In genomic region chr16:568401-569258, GRCh38 we compare ENCODE assay signal across 9 cellular contexts. TPM values are rescaled to one million over a fixed set of nuclear protein-coding genes. Genes with fewer than 3 reads are reported as not detected.
DNase-seq lines count a peak whose midpoint lies in the region; ATAC-seq, FAIRE-seq and TF ChIP-seq lines count a peak whose summit lies in the region.
"Had no signal": no experiment of that assay in that cellular context is flagged by ENCODE, and none has a peak within 500 bp of the region (broad histone marks: within the 10 kb centered on the region; RNA-seq: fewer than 3 reads in every experiment).

No MANE protein-coding gene starts in this region.

- no TSS peak for BruUV-seq in Calu3 (replicated peaks; lab: Mats Ljungman, UMichigan)

- no peaks in the 10 kb centered on the region; the same call in none of the 2 replicates for H3K79me1 ChIP-seq in H1 (ENCODE audit: low read depth, low read length)

- H3K4me3 Mint-ChIP-seq in Calu3 (ENCODE audit: low read depth, unreplicated experiment), result peak overlapping the region; percentile 58

- no peaks in the 10 kb centered on the region for H3K9me2 ChIP-seq in OCI-LY1 (ENCODE audit: low read depth, low read length)

- H3K9me3 Mint-ChIP-seq in Calu3 (ENCODE audit: low read depth, unreplicated experiment), result no peaks in the 10 kb centered on the region

- ATAC-seq in GM21528 (IDR thresholded peaks at IDR 0.05; ENCODE audit: low FRiP score, unreplicated experiment), result no peak

- H3K14ac ChIP-seq in H1 (ENCODE audit: insufficient read length), result no peak overlapping the region

- H2BK12ac ChIP-seq in H1 (ENCODE audit: low read depth, low read length), result peak overlapping the region; percentile 50; the same call in 1 of the 2 replicates

- TF ChIP-seq CTCF in Calu3 (IDR thresholded peaks at IDR 0.05; ENCODE audit: unreplicated experiment), result no peak
- TF ChIP-seq CTCF in OCI-LY1 (IDR thresholded peaks at IDR 0.05; ENCODE audit: low read length), result no peak
- TF ChIP-seq CTCF in H1 (IDR thresholded peaks at IDR 0.05; ENCODE audit: control extremely low read depth in 1 of 3, insufficient read depth in 1 of 3, low read depth in 1 of 3, low read length in 3 of 3), result no peak
- TF ChIP-seq CTCF in parathyroid adenoma (IDR thresholded peaks at IDR 0.05), result no peak

- H2BK5ac ChIP-seq in H1 (ENCODE audit: low read depth, low read length), result no peak overlapping the region

- peaks cover 16% of the 10 kb centered on the region for H3K4me1 Mint-ChIP-seq in Calu3 (ENCODE audit: low read depth, unreplicated experiment)

- no peak overlapping the region for H2AK5ac ChIP-seq in H1 (ENCODE audit: low read depth, low read length)

- intact Hi-C loops in Calu3 (cut with micrococcal nuclease; ENCODE audit: unreplicated experiment), result no loop called here

- H3K36me3 ChIP-seq in OCI-LY1 (ENCODE audit: insufficient read depth, low read length) (no peaks in the 10 kb centered on the region), H1 (ENCODE audit: control insufficient read depth in 2 of 4, insufficient read depth in 4 of 4, low read length in 3 of 4) (0 out of 8 replicates have a peak, but pooled peaks cover 0 to under 1% (median 0%) of the 10 kb centered on the region in 4 experiments), parathyroid adenoma (ENCODE audit: control insufficient read depth, insufficient read depth, low read length) (no peaks in the 10 kb centered on the region)

- no peak overlapping the region for H3K4ac ChIP-seq in H1 (replicated peaks; ENCODE audit: insufficient read length, low read depth, low read length)

- peak overlapping the region; percentile 29; the same call in 1 of the 2 replicates for H4K8ac ChIP-seq in H1 (ENCODE audit: extremely low read depth, insufficient read depth, low read length)

- TF ChIP-seq POLR2A in H1 (IDR thresholded peaks at IDR 0.05; ENCODE audit: control extremely low read depth in 1 of 2, low read depth in 2 of 2, low read length in 2 of 2), result no peak

- H3K27ac Mint-ChIP-seq in Calu3 (ENCODE audit: unreplicated experiment), result peak overlapping the region; percentile 72

- peak overlapping the region; percentile 15 for H4K91ac ChIP-seq in H1 (replicated peaks; ENCODE audit: insufficient read length, low read length)

- H3K23me2 ChIP-seq in H1 (ENCODE audit: low read depth, low read length), result peaks cover 9% of the 10 kb centered on the region; the same call in 1 of the 2 replicates

- H3K4me2 ChIP-seq in OCI-LY1 (ENCODE audit: low read length), result peak overlapping the region; percentile 72
- H3K4me2 ChIP-seq in H1 (ENCODE audit: insufficient read depth in 1 of 2, low read depth in 2 of 2, low read length in 2 of 2), result peak overlapping the region; percentile 82 to 94
- H3K4me2 ChIP-seq in parathyroid adenoma (ENCODE audit: low read length), result peak overlapping the region; percentile 79

- no peak overlapping the region for H3K23ac ChIP-seq in H1 (ENCODE audit: insufficient read length)

- no peaks in the 10 kb centered on the region; the same call in 1 of the 2 replicates for H3K27me3 ChIP-seq in OCI-LY1 (ENCODE audit: insufficient read depth, low read length)
- no peaks in the 10 kb centered on the region for H3K27me3 ChIP-seq in H1 (replicated peaks in 1 of 4; ENCODE audit: control insufficient read depth in 3 of 4, extremely low read depth in 1 of 4, insufficient read depth in 3 of 4, low read length in 3 of 4)
- no peaks in the 10 kb centered on the region for H3K27me3 ChIP-seq in parathyroid adenoma (ENCODE audit: control insufficient read depth, insufficient read depth, low read length)

- no peak for TF ChIP-seq RAD21 in H1 (IDR thresholded peaks at IDR 0.05 in 1 of 2, conservative IDR thresholded peaks at IDR 0.05 in 1 of 2; ENCODE audit: low read depth in 2 of 2, low read length in 2 of 2)

- H3K79me2 ChIP-seq in OCI-LY1 (ENCODE audit: insufficient read depth, low read length) (no peaks in the 10 kb centered on the region), H1 (ENCODE audit: control insufficient read depth in 1 of 2, insufficient read depth in 2 of 2, low read length in 2 of 2) (peaks cover 0 to 9% of the 10 kb centered on the region in 2 experiments; a peak in 1 of 4 replicates), parathyroid adenoma (peaks cover 3% of the 10 kb centered on the region)

- H4K20me1 ChIP-seq in OCI-LY1 (ENCODE audit: insufficient read depth, low read length) (no peaks in the 10 kb centered on the region), H1 (replicated peaks in 1 of 2; ENCODE audit: control insufficient read depth in 1 of 2, insufficient read depth in 2 of 2, low read length in 2 of 2) (peaks cover 0 to 8% of the 10 kb centered on the region in 2 experiments)

- no peak for FAIRE-seq in H1 (lab: Jason Lieb, UNC)
- FAIRE-seq: bronchial epithelial cell had no signal

- no peak for DNase-seq in Calu3
- DNase-seq in H1 (ENCODE audit: low read depth in 1 of 2, low spot score in 2 of 2), result no peak
- DNase-seq in HEK293T (ENCODE audit: extremely low spot score), result no peak
- DNase-seq in NCI-H1930 (lab: John Stamatoyannopoulos, UW), result no peak
- no peak for DNase-seq in RPMI8226

- H2AFZ ChIP-seq in OCI-LY1 (ENCODE audit: low read length), result no peak overlapping the region
- H2AFZ ChIP-seq in H1 (ENCODE audit: low read length), result no peak overlapping the region
- H2AFZ ChIP-seq in parathyroid adenoma, result peak overlapping the region; percentile 91

- H4K5ac ChIP-seq in H1 (ENCODE audit: insufficient read length, low read depth, low read length), result no peak overlapping the region

- POLR2A ChIA-PET in H1 (lab: Charles Lee; ENCODE audit: partially characterized antibody) (interaction anchor here (0.7 to 7.9 kb wide), 12 partner anchors 8 to 127 kb away, joined by 3 to 58 read pairs (median 4); partner anchors contain the start of genes CAPN15, METTL26, RAB40C and WFIKKN1), HEK293T (lab: Yijun Ruan, JAX) (interaction anchor here (0.9 to 1.5 kb wide), 7 partner anchors 10 to 112 kb away, joined by 3 to 5 read pairs (median 4); partner anchors contain the start of genes CAPN15 and STUB1)

- CTCF ChIA-PET in Calu3 (lab: Charles Lee) (interaction anchor here (0.6 kb wide), 2 partner anchors 219 to 346 kb away, joined by 6 to 8 read pairs; partner anchors contain the start of gene RPUSD1), H1 (lab: Charles Lee; ENCODE audit: partially characterized antibody) (interaction anchor here (0.7 to 1.2 kb wide), 5 partner anchors 12 to 99 kb away, joined by 3 read pairs; no protein-coding TSS in a partner anchor), HEK293T (lab: Yijun Ruan, JAX) (no interaction called here)

- peaks cover 27% of the 10 kb centered on the region for H3K27me3 Mint-ChIP-seq in Calu3 (ENCODE audit: unreplicated experiment)

- H3K9ac ChIP-seq in OCI-LY1 (ENCODE audit: low read length), result peak overlapping the region; percentile 61; the same call in 1 of the 2 replicates
- H3K9ac ChIP-seq in H1 (replicated peaks in 1 of 4; ENCODE audit: extremely low read depth in 1 of 4, low read depth in 3 of 4, low read length in 3 of 4), result no peak overlapping the region
- H3K9ac ChIP-seq in parathyroid adenoma, result no peak overlapping the region

- H3K4me3 ChIP-seq in OCI-LY1 (ENCODE audit: low read depth, low read length, poor library complexity, severe bottlenecking) (peak overlapping the region; percentile 97), H1 (ENCODE audit: extremely low read depth in 1 of 4, insufficient read depth in 2 of 4, low read depth in 3 of 4, low read length in 4 of 4) (peak overlapping the region; percentile 64 to 95 (median 72); a peak in 5 of 8 replicates), parathyroid adenoma (ENCODE audit: low read depth, low read length) (no peak overlapping the region)

- H2BK20ac ChIP-seq in H1 (ENCODE audit: low read length), result no peak overlapping the region

- H3K27ac ChIP-seq in OCI-LY1 (ENCODE audit: low read depth, low read length, poor library complexity, severe bottlenecking) (no peak overlapping the region), H1 (ENCODE audit: low read depth, low read length) (no peak overlapping the region), parathyroid adenoma (peak overlapping the region; percentile 95)

- WGBS in H1 (ENCODE audit: extremely low coverage in 1 of 2, insufficient coverage in 1 of 2, insufficient read length in 1 of 2, insufficient replicate concordance in 2 of 2, low coverage in 1 of 2, low lambda C conversion rate in 2 of 2, missing lambda C conversion rate in 1 of 2), 2 experiments, result 88% methylated on average over 8 of the region's 11 CpGs; no CpG with 5 or more reads in 1 of the 2 experiments

- H3K4me1 ChIP-seq in OCI-LY1 (ENCODE audit: insufficient read depth, low read length, severe bottlenecking) (peaks cover 31% of the 10 kb centered on the region), H1 (replicated peaks in 1 of 4; ENCODE audit: control insufficient read depth in 3 of 4, insufficient read depth in 4 of 4, low read length in 3 of 4) (peaks cover 0 to 27% (median 12%) of the 10 kb centered on the region in 4 experiments; a peak in 5 of 7 replicates), parathyroid adenoma (peaks cover 45% of the 10 kb centered on the region)

- H3K36me3 Mint-ChIP-seq in Calu3 (ENCODE audit: insufficient read depth, unreplicated experiment), result peaks cover 31% of the 10 kb centered on the region

- H3K18ac ChIP-seq in H1 (ENCODE audit: extremely low read depth, low read length), result 0 out of 2 replicates have a peak overlapping the region, but pooled peaks have one; percentile 10

- H3K56ac ChIP-seq in H1 (replicated peaks; ENCODE audit: insufficient read length, low read depth, low read length), result no peak overlapping the region

- H3F3A ChIP-seq in OCI-LY1 (ENCODE audit: insufficient read depth, low read length), result no peaks in the 10 kb centered on the region

- TF ChIP-seq EP300 in H1 (IDR thresholded peaks at IDR 0.05; ENCODE audit: borderline replicate concordance in 1 of 2, low read depth in 2 of 2, low read length in 2 of 2), result no peak

- no peak overlapping the region for H2BK120ac ChIP-seq in H1 (replicated peaks; ENCODE audit: low read depth, low read length)

- H3K9me3 ChIP-seq in OCI-LY1 (ENCODE audit: low read length), result no peaks in the 10 kb centered on the region
- no peaks in the 10 kb centered on the region for H3K9me3 ChIP-seq in H1 (ENCODE audit: insufficient read depth in 2 of 2, low read depth in 1 of 2, low read length in 1 of 2)
- no peaks in the 10 kb centered on the region for H3K9me3 ChIP-seq in parathyroid adenoma (ENCODE audit: control insufficient read depth, low read length)

- H2BK15ac ChIP-seq in H1 (ENCODE audit: low read length), result no peak overlapping the region; the same call in 1 of the 2 replicates

RNA-seq across cellular contexts. Expression of gene PIGQ, which starts 1.1 kb away (rescaled TPM):
- total RNA-seq in Calu3 (2022), result 101 and 106 TPM in 2 replicates
- total RNA-seq in H1 (2021; fragmentation: NEBNext Ultra II Directional; extraction: Animal tissue kit (Norgen Biotek cat#: 25700)), result 34.2 and 36.0 TPM in 2 replicates
- 49.2 and 80.4 TPM in 2 replicates for polyA plus RNA-seq in H1 (2011; rRNA removed)
- polyA plus RNA-seq in H1 (2011; cell fraction: cytosol; rRNA removed), result 56.8 TPM
- polyA plus RNA-seq in H1 (2011; cell fraction: nucleus; rRNA removed), result 283 TPM
- 20.8 to 38.5 TPM (median 33.9 TPM) in 4 replicates for polyA plus RNA-seq in H1 (2012, experiment 1 of 2)
- 26.0 TPM for polyA plus RNA-seq in H1 (2012, experiment 2 of 2)
- polyA plus RNA-seq in H1 (2013, experiment 1 of 2), result 24.1 TPM
- polyA plus RNA-seq in H1 (2013, experiment 2 of 2), result 22.7 TPM
- polyA minus RNA-seq in H1 (2011; rRNA and poly(A)+ RNA removed), result 30.5 and 36.4 TPM in 2 replicates
- 24.4 TPM for polyA minus RNA-seq in H1 (2011; cell fraction: cytosol; rRNA and poly(A)+ RNA removed)
- 73.6 TPM for polyA minus RNA-seq in H1 (2011; cell fraction: nucleus; rRNA and poly(A)+ RNA removed)

RNA-seq across cellular contexts. Expression of gene NHLRC4, which starts 1.8 kb away (rescaled TPM):
- not detected in 2 replicates for total RNA-seq in Calu3 (2022)
- 0.75 and 0.76 TPM in 2 replicates for total RNA-seq in H1 (2021; fragmentation: NEBNext Ultra II Directional; extraction: Animal tissue kit (Norgen Biotek cat#: 25700))
- 0.60 and 0.72 TPM in 2 replicates for polyA plus RNA-seq in H1 (2011; rRNA removed)
- polyA plus RNA-seq in H1 (2011; cell fraction: cytosol; rRNA removed), result 0.78 TPM
- polyA plus RNA-seq in H1 (2011; cell fraction: nucleus; rRNA removed), result 1.7 TPM
- polyA plus RNA-seq in H1 (2012, experiment 1 of 2), result 0.56 to 0.72 TPM (median 0.63 TPM) in 4 replicates
- polyA plus RNA-seq in H1 (2012, experiment 2 of 2), result 0.76 TPM
- polyA plus RNA-seq in H1 (2013, experiment 1 of 2), result 0.26 TPM
- polyA plus RNA-seq in H1 (2013, experiment 2 of 2), result 0.33 TPM
- polyA minus RNA-seq in H1 (2011; rRNA and poly(A)+ RNA removed), result 0.09 and 0.20 TPM in 2 replicates
- polyA minus RNA-seq in H1 (2011; cell fraction: cytosol; rRNA and poly(A)+ RNA removed), result not detected
- 1.5 TPM for polyA minus RNA-seq in H1 (2011; cell fraction: nucleus; rRNA and poly(A)+ RNA removed)

RNA-seq across cellular contexts. Expression of gene PRR35, which starts 8.4 kb away (rescaled TPM):
- not detected in 2 replicates for total RNA-seq in Calu3 (2022)
- total RNA-seq in H1 (2021; fragmentation: NEBNext Ultra II Directional; extraction: Animal tissue kit (Norgen Biotek cat#: 25700)), result 0.50 and 0.61 TPM in 2 replicates
- polyA plus RNA-seq in H1 (2011; rRNA removed), result 0.38 and 0.52 TPM in 2 replicates
- polyA plus RNA-seq in H1 (2011; cell fraction: cytosol; rRNA removed), result 0.44 TPM
- polyA plus RNA-seq in H1 (2011; cell fraction: nucleus; rRNA removed), result 1.3 TPM
- 0.21 to 0.55 TPM (median 0.41 TPM) in 4 replicates for polyA plus RNA-seq in H1 (2012, experiment 1 of 2)
- 0.25 TPM for polyA plus RNA-seq in H1 (2012, experiment 2 of 2)
- 0.45 TPM for polyA plus RNA-seq in H1 (2013, experiment 1 of 2)
- 0.53 TPM for polyA plus RNA-seq in H1 (2013, experiment 2 of 2)
- 0.10 TPM in 1 of 2 replicates, not detected in the other for polyA minus RNA-seq in H1 (2011; rRNA and poly(A)+ RNA removed)
- 0.51 TPM for polyA minus RNA-seq in H1 (2011; cell fraction: cytosol; rRNA and poly(A)+ RNA removed)
- polyA minus RNA-seq in H1 (2011; cell fraction: nucleus; rRNA and poly(A)+ RNA removed), result 0.30 TPM
- total RNA-seq: bronchial epithelial cell had no signal

RNA-seq across cellular contexts. Expression of gene RAB40C, which starts 21.2 kb away (rescaled TPM):
- 35.6 and 36.5 TPM in 2 replicates for total RNA-seq in Calu3 (2022)
- total RNA-seq in H1 (2021; fragmentation: NEBNext Ultra II Directional; extraction: Animal tissue kit (Norgen Biotek cat#: 25700)), result 15.6 and 17.8 TPM in 2 replicates
- 13.9 and 18.6 TPM in 2 replicates for polyA plus RNA-seq in H1 (2011; rRNA removed)
- 14.4 TPM for polyA plus RNA-seq in H1 (2011; cell fraction: cytosol; rRNA removed)
- 23.9 TPM for polyA plus RNA-seq in H1 (2011; cell fraction: nucleus; rRNA removed)
- polyA plus RNA-seq in H1 (2012, experiment 1 of 2), result 11.4 to 19.2 TPM (median 15.6 TPM) in 4 replicates
- 13.6 TPM for polyA plus RNA-seq in H1 (2012, experiment 2 of 2)
- polyA plus RNA-seq in H1 (2013, experiment 1 of 2), result 11.3 TPM
- polyA plus RNA-seq in H1 (2013, experiment 2 of 2), result 11.7 TPM
- polyA minus RNA-seq in H1 (2011; rRNA and poly(A)+ RNA removed), result 5.9 and 6.8 TPM in 2 replicates
- 8.4 TPM for polyA minus RNA-seq in H1 (2011; cell fraction: cytosol; rRNA and poly(A)+ RNA removed)
- 8.9 TPM for polyA minus RNA-seq in H1 (2011; cell fraction: nucleus; rRNA and poly(A)+ RNA removed)

RNA-seq across cellular contexts. Expression of gene CAPN15, which starts 41.1 kb away (rescaled TPM):
- 108 and 120 TPM in 2 replicates for total RNA-seq in Calu3 (2022)
- total RNA-seq in H1 (2021; fragmentation: NEBNext Ultra II Directional; extraction: Animal tissue kit (Norgen Biotek cat#: 25700)), result 74.6 and 76.9 TPM in 2 replicates
- polyA plus RNA-seq in H1 (2011; rRNA removed), result 38.9 and 68.4 TPM in 2 replicates
- 40.1 TPM for polyA plus RNA-seq in H1 (2011; cell fraction: cytosol; rRNA removed)
- 97.9 TPM for polyA plus RNA-seq in H1 (2011; cell fraction: nucleus; rRNA removed)
- 28.0 to 47.8 TPM (median 43.1 TPM) in 4 replicates for polyA plus RNA-seq in H1 (2012, experiment 1 of 2)
- polyA plus RNA-seq in H1 (2012, experiment 2 of 2), result 29.7 TPM
- polyA plus RNA-seq in H1 (2013, experiment 1 of 2), result 37.4 TPM
- 36.4 TPM for polyA plus RNA-seq in H1 (2013, experiment 2 of 2)
- 13.1 and 15.2 TPM in 2 replicates for polyA minus RNA-seq in H1 (2011; rRNA and poly(A)+ RNA removed)
- polyA minus RNA-seq in H1 (2011; cell fraction: cytosol; rRNA and poly(A)+ RNA removed), result 74.6 TPM
- polyA minus RNA-seq in H1 (2011; cell fraction: nucleus; rRNA and poly(A)+ RNA removed), result 33.7 TPM
